In the genomic region with DNA sequence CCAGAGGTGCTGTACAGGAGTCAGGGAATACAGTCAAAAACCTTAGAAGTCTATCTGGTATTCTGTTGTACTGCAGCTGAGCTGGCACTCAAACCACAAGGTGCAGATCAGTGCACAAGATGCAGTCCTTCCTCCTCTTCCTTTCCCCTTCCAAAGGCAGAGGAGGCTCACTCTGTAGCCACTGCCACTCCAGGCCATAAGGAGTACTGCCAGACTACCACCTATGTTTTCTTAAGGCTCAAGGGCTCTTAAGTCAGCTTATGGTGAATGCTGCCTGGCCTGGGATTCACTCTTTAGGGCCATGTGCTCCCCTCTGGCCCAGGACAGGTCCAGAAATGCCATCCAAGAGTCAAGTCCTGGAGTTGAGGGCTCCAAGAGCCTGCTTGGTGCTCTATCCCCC, we compare ENCODE assay signal across 22 cellular contexts.
DNase-seq lines count a peak whose midpoint lies in the region; ATAC-seq and TF ChIP-seq lines count a peak whose summit lies in the region.
"Had no signal": no experiment of that assay in that cellular context is flagged by ENCODE, and none has a peak within 500 bp of the region (broad histone marks: within the 10 kb centered on the region; RNA-seq: fewer than 3 reads in every experiment).

No MANE protein-coding gene starts in this region.

- no peak for ATAC-seq in Right ventricle myocardium inferior
- peak; percentile 65 for ATAC-seq in lower lobe of right lung
- no peak for ATAC-seq in GM21515 (IDR thresholded peaks at IDR 0.05; ENCODE audit: unreplicated experiment)
- ATAC-seq in HG03097 (IDR thresholded peaks at IDR 0.05; ENCODE audit: low FRiP score, unreplicated experiment): no peak
- ATAC-seq: GM12878 had no signal

- no peak for TF ChIP-seq CTCF in right atrium auricular region (IDR thresholded peaks at IDR 0.05)
- peak; percentile 62 for TF ChIP-seq CTCF in endodermal cell (conservative IDR thresholded peaks at IDR 0.05)
- no peak for TF ChIP-seq CTCF in lower lobe of right lung (IDR thresholded peaks at IDR 0.05)

- H3K27ac ChIP-seq in right atrium auricular region (no peak overlapping the region), endodermal cell (ENCODE audit: low read depth, low read length) (no peak overlapping the region), lower lobe of right lung (no peak overlapping the region)
- H3K27ac ChIP-seq: GM23248, KMS-11 had no signal

- H3K4me1 ChIP-seq in right atrium auricular region (peaks cover 0 to 22% of the 10 kb centered on the region in 2 donors), endodermal cell (ENCODE audit: control insufficient read depth, insufficient read depth, low read length) (peaks cover 22% of the 10 kb centered on the region), lower lobe of right lung (no peaks in the 10 kb centered on the region)
- H3K4me1 ChIP-seq: BE2C had no signal

- DNase-seq in right atrium auricular region (ENCODE audit: low spot score): peak; percentile 13
- no peak for DNase-seq in Right ventricle myocardium inferior (ENCODE audit: missing footprints)
- DNase-seq in endodermal cell: no peak
- DNase-seq in lower lobe of right lung: no peak
- no peak for DNase-seq in T-helper 2 cell treated with Interferon-gamma antibody and Interleukin-4, amounts not matched to agents 5 μg/mL and 100 μg/mL, for 36 hours (ENCODE audit: low spot score)
- no peak for DNase-seq in NCI-H2171 (lab: John Stamatoyannopoulos, UW)
- DNase-seq: BE2C; CD4-positive, CD25-positive, alpha-beta regulatory T cell; COR-L47; DMS 273 treated with DMSO at 0.1 percent for 48 hours; EL; GM23248; NCI-H1436 treated with DMSO at 0.1 percent for 48 hours; NCI-H2029; NCI-H446; NCI-H69; SHP77 treated with DMSO at 0.1 percent for 48 hours; SK-N-SH had no signal

- H3K4me3 Mint-ChIP-seq in endodermal cell: no peak overlapping the region
- no peak overlapping the region for H3K4me3 Mint-ChIP-seq in T-helper 2 cell treated with Interferon-gamma antibody and Interleukin-4, amounts not matched to agents 5 μg/mL and 100 μg/mL, for 36 hours
- H3K4me3 Mint-ChIP-seq: CD4-positive, CD25-positive, alpha-beta regulatory T cell had no signal

- no peaks in the 10 kb centered on the region for H3K27me3 Mint-ChIP-seq in endodermal cell (ENCODE audit: insufficient read depth)
- H3K27me3 Mint-ChIP-seq in T-helper 2 cell treated with Interferon-gamma antibody and Interleukin-4, amounts not matched to agents 5 μg/mL and 100 μg/mL, for 36 hours (ENCODE audit: low read depth): peaks cover 7% of the 10 kb centered on the region

- peaks cover 0 to 44% of the 10 kb centered on the region in 2 donors for H3K9me3 ChIP-seq in right atrium auricular region
- peaks cover 38% of the 10 kb centered on the region for H3K9me3 ChIP-seq in endodermal cell (ENCODE audit: control insufficient read depth, low read length)
- peaks cover 29% of the 10 kb centered on the region for H3K9me3 ChIP-seq in lower lobe of right lung
- H3K9me3 ChIP-seq: BE2C had no signal

- H3K27me3 ChIP-seq in right atrium auricular region (no peaks in the 10 kb centered on the region), endodermal cell (ENCODE audit: control insufficient read depth, insufficient read depth, low read length, poor library complexity, severe bottlenecking) (no peaks in the 10 kb centered on the region), lower lobe of right lung (ENCODE audit: low read depth) (no peaks in the 10 kb centered on the region)
- H3K27me3 ChIP-seq: BE2C had no signal

- H3K4me1 Mint-ChIP-seq in endodermal cell: peaks cover 28% of the 10 kb centered on the region
- H3K4me1 Mint-ChIP-seq in T-helper 2 cell treated with Interferon-gamma antibody and Interleukin-4, amounts not matched to agents 5 μg/mL and 100 μg/mL, for 36 hours (ENCODE audit: low read depth): peaks cover 27% of the 10 kb centered on the region

- H3K36me3 ChIP-seq in right atrium auricular region: no peaks in the 10 kb centered on the region
- no peaks in the 10 kb centered on the region for H3K36me3 ChIP-seq in endodermal cell (ENCODE audit: control insufficient read depth, insufficient read depth, low read length)
- H3K36me3 ChIP-seq in lower lobe of right lung: no peaks in the 10 kb centered on the region
- H3K36me3 ChIP-seq: BE2C had no signal

- no peak overlapping the region for H3K9ac ChIP-seq in endodermal cell (ENCODE audit: extremely low read depth, low read length, poor library complexity, severe bottlenecking)
- H3K9ac ChIP-seq: GM23248, KMS-11, SK-N-SH had no signal

- H3K4me3 ChIP-seq in right atrium auricular region (no peak overlapping the region), endodermal cell (ENCODE audit: low read length) (no peak overlapping the region), lower lobe of right lung (no peak overlapping the region)
- H3K4me3 ChIP-seq: GM12878, GM23248 had no signal

- no peak overlapping the region for H3K27ac Mint-ChIP-seq in endodermal cell
- H3K27ac Mint-ChIP-seq in T-helper 2 cell treated with Interferon-gamma antibody and Interleukin-4, amounts not matched to agents 5 μg/mL and 100 μg/mL, for 36 hours: no peak overlapping the region

- peaks cover 29% of the 10 kb centered on the region for H3K9me3 Mint-ChIP-seq in endodermal cell
- H3K9me3 Mint-ChIP-seq in T-helper 2 cell treated with Interferon-gamma antibody and Interleukin-4, amounts not matched to agents 5 μg/mL and 100 μg/mL, for 36 hours: peaks cover 59% of the 10 kb centered on the region

- intact Hi-C loops in Right ventricle myocardium inferior (cut with DNase I): no loop called here
- intact Hi-C loops in lower lobe of right lung (cut with DNase I): no loop called here

- H3K36me3 Mint-ChIP-seq in endodermal cell (ENCODE audit: low read depth): peaks cover 7% of the 10 kb centered on the region
- peaks cover 34% of the 10 kb centered on the region for H3K36me3 Mint-ChIP-seq in T-helper 2 cell treated with Interferon-gamma antibody and Interleukin-4, amounts not matched to agents 5 μg/mL and 100 μg/mL, for 36 hours (ENCODE audit: low read depth)

Comparison
In these comparisons a context has a peak if more than half of its experiments do, and no peak if none do; other contexts are left out.
1. ATAC-seq: peak in lower lobe of right lung (2 of 2); none in Right ventricle myocardium inferior (single experiment), GM21515 (single experiment) and HG03097 (single experiment).